ENCODE assay signal across 10 cellular contexts in genomic region chr4:184459413-184459812, GRCh38. TPM values are rescaled to one million over a fixed set of nuclear protein-coding genes. Genes with fewer than 3 reads are reported as not detected.
DNase-seq lines count a peak whose midpoint lies in the region; ATAC-seq lines count a peak whose summit lies in the region.
"Had no signal": no experiment of that assay in that cellular context is flagged by ENCODE, and none has a peak within 500 bp of the region (broad histone marks: within the 10 kb centered on the region; RNA-seq: fewer than 3 reads in every experiment).

No MANE protein-coding gene starts in this region.

- POLR2A ChIA-PET in activated CD4-positive, alpha-beta memory T cell treated with anti-CD3 and anti-CD28 coated beads for 36 hours (lab: Charles Lee): interaction anchor here (0.6 to 3.5 kb wide), 5 partner anchors 16 to 275 kb away, joined by 3 to 20 read pairs (median 4); partner anchors contain the start of genes CENPU and IRF2

- peak overlapping the region; percentile 2 for H3K4me3 Mint-ChIP-seq in activated CD4-positive, alpha-beta memory T cell treated with anti-CD3 and anti-CD28 coated beads for 36 hours

- CTCF ChIA-PET in activated CD4-positive, alpha-beta memory T cell treated with anti-CD3 and anti-CD28 coated beads for 36 hours (lab: Charles Lee): interaction anchor here (0.6 to 2.5 kb wide), 7 partner anchors 26 to 195 kb away, joined by 3 to 10 read pairs (median 3); no protein-coding TSS in a partner anchor

- H3K9me3 Mint-ChIP-seq in activated naive CD4-positive, alpha-beta T cell treated with anti-CD3 and anti-CD28 coated beads, Interleukin-2, amount 50 U/mL, for 72 hours: no peaks in the 10 kb centered on the region
- H3K9me3 Mint-ChIP-seq in activated CD4-positive, alpha-beta memory T cell treated with anti-CD3 and anti-CD28 coated beads for 36 hours: no peaks in the 10 kb centered on the region

- intact Hi-C loops in activated CD4-positive, alpha-beta memory T cell treated with anti-CD3 and anti-CD28 coated beads for 36 hours (cut with micrococcal nuclease): loop anchor here (1.0 to 2.0 kb wide), 2 partner anchors 13 to 38 kb away; no protein-coding TSS in a partner anchor

- peak; percentile 84 to 97 for ATAC-seq in activated naive CD4-positive, alpha-beta T cell treated with anti-CD3 and anti-CD28 coated beads, Interleukin-2, amount 50 U/mL, for 72 hours

- H3K4me1 Mint-ChIP-seq in activated CD4-positive, alpha-beta memory T cell treated with anti-CD3 and anti-CD28 coated beads for 36 hours (ENCODE audit: low read depth): peaks cover 69% of the 10 kb centered on the region

- peak overlapping the region; percentile 14 to 61 for H3K27ac Mint-ChIP-seq in activated naive CD4-positive, alpha-beta T cell treated with anti-CD3 and anti-CD28 coated beads, Interleukin-2, amount 50 U/mL, for 72 hours
- H3K27ac Mint-ChIP-seq in activated CD4-positive, alpha-beta memory T cell treated with anti-CD3 and anti-CD28 coated beads for 36 hours: peak overlapping the region; percentile 78

- no peak for DNase-seq in activated naive CD4-positive, alpha-beta T cell treated with anti-CD3 and anti-CD28 coated beads, Interleukin-2, amount 50 U/mL, for 72 hours (ENCODE audit: low spot score in 2 of 2)
- no peak for DNase-seq in activated naive CD4-positive, alpha-beta T cell treated with Interleukin-2 at 50 U/mL for 16 hours
- DNase-seq in activated CD4-positive, alpha-beta memory T cell treated with anti-CD3 and anti-CD28 coated beads for 36 hours: no peak
- peak; percentile 69 for DNase-seq in fibroblast of peridontal ligament (ENCODE audit: extremely low read depth)
- DNase-seq in NCI-H2107 treated with DMSO at 0.1 percent for 48 hours (lab: John Stamatoyannopoulos, UW; ENCODE audit: unreplicated experiment): no peak
- no peak for DNase-seq in effector CD8-positive, alpha-beta T cell (lab: John Stamatoyannopoulos, UW)
- no peak for DNase-seq in HPDE6-E6E7 (ENCODE audit: extremely low spot score)
- no peak for DNase-seq in NCI-H69 (lab: John Stamatoyannopoulos, UW)
- DNase-seq: head of caudate nucleus, NCI-H748 treated with DMSO at 0.1 percent for 48 hours had no signal

- peaks cover 0 to 8% of the 10 kb centered on the region in 2 donors for H3K36me3 Mint-ChIP-seq in activated naive CD4-positive, alpha-beta T cell treated with anti-CD3 and anti-CD28 coated beads, Interleukin-2, amount 50 U/mL, for 72 hours
- H3K36me3 Mint-ChIP-seq in activated CD4-positive, alpha-beta memory T cell treated with anti-CD3 and anti-CD28 coated beads for 36 hours: peaks cover 7% of the 10 kb centered on the region

- H3K27me3 Mint-ChIP-seq in activated CD4-positive, alpha-beta memory T cell treated with anti-CD3 and anti-CD28 coated beads for 36 hours: no peaks in the 10 kb centered on the region

RNA-seq across cellular contexts. Expression of gene IRF2, which starts 14.9 kb away (rescaled TPM):
- 10 to 100 TPM; 52.7 to 56.8 TPM for total RNA-seq in activated naive CD4-positive, alpha-beta T cell treated with anti-CD3 and anti-CD28 coated beads, Interleukin-2, amount 50 U/mL, for 72 hours
- total RNA-seq in activated CD4-positive, alpha-beta memory T cell treated with anti-CD3 and anti-CD28 coated beads for 36 hours: 10 to 100 TPM; 48.1 to 50.9 TPM
